ENCODE assay signal across 1 cellular context in the genomic region with DNA sequence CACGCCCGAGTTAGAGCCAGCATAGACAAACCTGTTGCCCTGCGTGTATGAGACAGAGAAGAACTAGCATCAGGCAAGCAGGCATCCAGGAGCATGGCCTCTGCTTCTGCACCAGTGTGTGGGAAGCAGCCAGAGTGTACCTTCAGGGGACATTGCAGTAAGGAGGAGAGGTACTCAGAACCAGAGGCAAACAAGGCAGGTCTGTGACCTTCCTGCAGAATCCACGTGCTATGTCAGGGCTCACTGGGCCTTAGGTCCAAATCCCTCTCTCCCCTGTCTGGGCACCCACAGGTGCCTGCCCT.
TF ChIP-seq lines count a peak whose summit lies in the region.

No MANE protein-coding gene starts in this region.

TF ChIP-seq in H1, 55 proteins besides CTCF, POLR2A, EP300 and RAD21 (continued from another document):
- TF ChIP-seq GTF2F1 (IDR thresholded peaks at IDR 0.05; ENCODE audit: borderline replicate concordance, low read depth, low read length) (no peak), SP4 (IDR thresholded peaks at IDR 0.05; ENCODE audit: low read length) (no peak), SIRT6 (IDR thresholded peaks at IDR 0.05; ENCODE audit: low read length) (no peak), KDM4A (IDR thresholded peaks at IDR 0.05; ENCODE audit: low read depth, low read length, severe bottlenecking) (no peak), MAFK (IDR thresholded peaks at IDR 0.05; ENCODE audit: low read depth, low read length) (no peak), CBX5 (IDR thresholded peaks at IDR 0.05; ENCODE audit: low read depth, low read length) (no peak), YY1 (IDR thresholded peaks at IDR 0.05; ENCODE audit: low read depth, low read length) (no peak), SP2 (IDR thresholded peaks at IDR 0.05; ENCODE audit: low read length) (no peak), GABPA (IDR thresholded peaks at IDR 0.05; ENCODE audit: borderline replicate concordance, insufficient read depth, low read length) (no peak), KDM5A (IDR thresholded peaks at IDR 0.05; ENCODE audit: low read length) (no peak), ZNF274 (IDR thresholded peaks at IDR 0.05; ENCODE audit: borderline replicate concordance, extremely low read depth, low read length) (no peak), JUND (IDR thresholded peaks at IDR 0.05; ENCODE audit: low read length) (no peak)
- TF ChIP-seq, protein P1, sequence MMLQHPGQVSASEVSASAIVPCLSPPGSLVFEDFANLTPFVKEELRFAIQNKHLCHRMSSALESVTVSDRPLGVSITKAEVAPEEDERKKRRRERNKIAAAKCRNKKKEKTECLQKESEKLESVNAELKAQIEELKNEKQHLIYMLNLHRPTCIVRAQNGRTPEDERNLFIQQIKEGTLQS (IDR thresholded peaks at IDR 0.05; ENCODE audit: insufficient read depth, low read depth, low read length), result no peak
- TF ChIP-seq, protein P2, sequence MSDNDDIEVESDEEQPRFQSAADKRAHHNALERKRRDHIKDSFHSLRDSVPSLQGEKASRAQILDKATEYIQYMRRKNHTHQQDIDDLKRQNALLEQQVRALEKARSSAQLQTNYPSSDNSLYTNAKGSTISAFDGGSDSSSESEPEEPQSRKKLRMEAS (IDR thresholded peaks at IDR 0.05), result no peak
- TF ChIP-seq, protein P3, sequence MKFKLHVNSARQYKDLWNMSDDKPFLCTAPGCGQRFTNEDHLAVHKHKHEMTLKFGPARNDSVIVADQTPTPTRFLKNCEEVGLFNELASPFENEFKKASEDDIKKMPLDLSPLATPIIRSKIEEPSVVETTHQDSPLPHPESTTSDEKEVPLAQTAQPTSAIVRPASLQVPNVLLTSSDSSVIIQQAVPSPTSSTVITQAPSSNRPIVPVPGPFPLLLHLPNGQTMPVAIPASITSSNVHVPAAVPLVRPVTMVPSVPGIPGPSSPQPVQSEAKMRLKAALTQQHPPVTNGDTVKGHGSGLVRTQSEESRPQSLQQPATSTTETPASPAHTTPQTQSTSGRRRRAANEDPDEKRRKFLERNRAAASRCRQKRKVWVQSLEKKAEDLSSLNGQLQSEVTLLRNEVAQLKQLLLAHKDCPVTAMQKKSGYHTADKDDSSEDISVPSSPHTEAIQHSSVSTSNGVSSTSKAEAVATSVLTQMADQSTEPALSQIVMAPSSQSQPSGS (IDR thresholded peaks at IDR 0.05; ENCODE audit: low read length), result no peak
- TF ChIP-seq, protein P4, sequence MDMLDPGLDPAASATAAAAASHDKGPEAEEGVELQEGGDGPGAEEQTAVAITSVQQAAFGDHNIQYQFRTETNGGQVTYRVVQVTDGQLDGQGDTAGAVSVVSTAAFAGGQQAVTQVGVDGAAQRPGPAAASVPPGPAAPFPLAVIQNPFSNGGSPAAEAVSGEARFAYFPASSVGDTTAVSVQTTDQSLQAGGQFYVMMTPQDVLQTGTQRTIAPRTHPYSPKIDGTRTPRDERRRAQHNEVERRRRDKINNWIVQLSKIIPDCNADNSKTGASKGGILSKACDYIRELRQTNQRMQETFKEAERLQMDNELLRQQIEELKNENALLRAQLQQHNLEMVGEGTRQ (IDR thresholded peaks at IDR 0.05; ENCODE audit: low read length), result no peak
TF ChIP-seq in H1: peak in this region for 0.
